In the genomic region with DNA sequence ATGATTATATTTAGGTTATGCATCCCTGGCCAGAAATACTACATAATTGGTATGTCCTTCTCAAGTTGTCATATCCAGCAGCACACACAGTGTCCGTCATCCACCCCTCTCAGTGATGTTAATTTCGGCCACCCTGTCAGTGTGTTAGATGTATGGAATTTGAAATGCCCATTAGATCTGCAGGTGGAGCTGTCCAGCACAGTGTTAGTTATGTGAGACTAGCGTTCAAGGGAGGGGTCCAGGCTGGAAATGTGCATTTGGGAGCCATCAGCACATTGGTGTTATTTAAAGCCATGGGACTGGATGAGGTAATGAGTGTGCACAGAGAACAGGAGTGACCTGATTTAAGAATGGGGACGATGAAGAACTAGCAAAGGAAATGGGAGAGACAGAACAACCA, we compare ENCODE assay signal across 1 cellular context.
TF ChIP-seq lines count a peak whose summit lies in the region.

No MANE protein-coding gene starts in this region.

TF ChIP-seq in Ishikawa, 13 proteins besides CTCF, POLR2A, EP300 and RAD21 (continued from another document):
- TF ChIP-seq, protein P1, sequence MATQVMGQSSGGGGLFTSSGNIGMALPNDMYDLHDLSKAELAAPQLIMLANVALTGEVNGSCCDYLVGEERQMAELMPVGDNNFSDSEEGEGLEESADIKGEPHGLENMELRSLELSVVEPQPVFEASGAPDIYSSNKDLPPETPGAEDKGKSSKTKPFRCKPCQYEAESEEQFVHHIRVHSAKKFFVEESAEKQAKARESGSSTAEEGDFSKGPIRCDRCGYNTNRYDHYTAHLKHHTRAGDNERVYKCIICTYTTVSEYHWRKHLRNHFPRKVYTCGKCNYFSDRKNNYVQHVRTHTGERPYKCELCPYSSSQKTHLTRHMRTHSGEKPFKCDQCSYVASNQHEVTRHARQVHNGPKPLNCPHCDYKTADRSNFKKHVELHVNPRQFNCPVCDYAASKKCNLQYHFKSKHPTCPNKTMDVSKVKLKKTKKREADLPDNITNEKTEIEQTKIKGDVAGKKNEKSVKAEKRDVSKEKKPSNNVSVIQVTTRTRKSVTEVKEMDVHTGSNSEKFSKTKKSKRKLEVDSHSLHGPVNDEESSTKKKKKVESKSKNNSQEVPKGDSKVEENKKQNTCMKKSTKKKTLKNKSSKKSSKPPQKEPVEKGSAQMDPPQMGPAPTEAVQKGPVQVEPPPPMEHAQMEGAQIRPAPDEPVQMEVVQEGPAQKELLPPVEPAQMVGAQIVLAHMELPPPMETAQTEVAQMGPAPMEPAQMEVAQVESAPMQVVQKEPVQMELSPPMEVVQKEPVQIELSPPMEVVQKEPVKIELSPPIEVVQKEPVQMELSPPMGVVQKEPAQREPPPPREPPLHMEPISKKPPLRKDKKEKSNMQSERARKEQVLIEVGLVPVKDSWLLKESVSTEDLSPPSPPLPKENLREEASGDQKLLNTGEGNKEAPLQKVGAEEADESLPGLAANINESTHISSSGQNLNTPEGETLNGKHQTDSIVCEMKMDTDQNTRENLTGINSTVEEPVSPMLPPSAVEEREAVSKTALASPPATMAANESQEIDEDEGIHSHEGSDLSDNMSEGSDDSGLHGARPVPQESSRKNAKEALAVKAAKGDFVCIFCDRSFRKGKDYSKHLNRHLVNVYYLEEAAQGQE (IDR thresholded peaks at IDR 0.05; ENCODE audit: low read depth) = peak; percentile 76
- TF ChIP-seq ZBTB7A (IDR thresholded peaks at IDR 0.05; ENCODE audit: low read depth) (no peak), NFIC (IDR thresholded peaks at IDR 0.05) (no peak)
